ENCODE assay signal across 7 cellular contexts in genomic region chr15:30326145-30326544, GRCh38.
DNase-seq lines count a peak whose midpoint lies in the region; ATAC-seq and TF ChIP-seq lines count a peak whose summit lies in the region.
"Not testable (repeated sequence)": the region's sequence is repeated elsewhere in the genome, so short reads cannot be mapped to it uniquely, and the experiment has no call there.

No MANE protein-coding gene starts in this region.

- not testable (repeated sequence) for H3F3A ChIP-seq in GM23338 (replicated peaks; ENCODE audit: low read depth)

- H2AFZ ChIP-seq in GM23338, result not testable (repeated sequence)

- not testable (repeated sequence) for H3K9me2 ChIP-seq in GM23338 (ENCODE audit: insufficient read depth)

- not testable (repeated sequence) for H4K20me1 ChIP-seq in GM23338 (replicated peaks; ENCODE audit: insufficient read depth)

- H3K4me1 ChIP-seq in GM23338 (ENCODE audit: insufficient read depth); HUES6 (ENCODE audit: control insufficient read depth, insufficient read depth, low read length); SJCRH30; endodermal cell (ENCODE audit: control insufficient read depth, insufficient read depth, low read length); iPS-15b (ENCODE audit: control insufficient read depth, insufficient read depth, low read length): not testable (repeated sequence)

- not testable (repeated sequence) for H3K9me3 Mint-ChIP-seq in GM23338; endodermal cell; memory B cell; progenitor cell of endocrine pancreas (ENCODE audit: low read depth)

- WGBS in endodermal cell (ENCODE audit: insufficient coverage in 1 of 2, insufficient read length in 1 of 2), 2 experiments, result 65% methylated on average over 7 to 11 of the region's 13 CpGs

- H3K27me3 Mint-ChIP-seq in GM23338 (ENCODE audit: insufficient read depth, low read depth, poor library complexity); endodermal cell (ENCODE audit: insufficient read depth); memory B cell; progenitor cell of endocrine pancreas: not testable (repeated sequence)

- not testable (repeated sequence) for H3K36me3 ChIP-seq in GM23338 (ENCODE audit: insufficient read depth); HUES6 (ENCODE audit: control insufficient read depth, insufficient read depth, low read length); SJCRH30; endodermal cell (ENCODE audit: control insufficient read depth, insufficient read depth, low read length); iPS-15b (ENCODE audit: control insufficient read depth, insufficient read depth, low read length)

- 0 out of 2 replicates have a peak overlapping the region, but pooled peaks have one; percentile 55 for H3K4me2 ChIP-seq in GM23338

- peak; percentile 78 for ATAC-seq in GM23338
- not testable (repeated sequence) for ATAC-seq in memory B cell (ENCODE audit: low read depth)

- H3K79me2 ChIP-seq in GM23338 (replicated peaks; ENCODE audit: insufficient read depth), result not testable (repeated sequence)

- not testable (repeated sequence) for TF ChIP-seq CTCF in GM23338 (conservative IDR thresholded peaks at IDR 0.05; ENCODE audit: low read depth in 2 of 2); endodermal cell (conservative IDR thresholded peaks at IDR 0.05); progenitor cell of endocrine pancreas (IDR thresholded peaks at IDR 0.05; ENCODE audit: unreplicated experiment)

- H3K4me1 Mint-ChIP-seq in GM23338; endodermal cell; memory B cell; progenitor cell of endocrine pancreas (ENCODE audit: low read depth): not testable (repeated sequence)

- DNase-seq in GM23338 (ENCODE audit: low spot score), result peak; percentile 32
- DNase-seq in SJCRH30, result peak; percentile 0
- DNase-seq in endodermal cell, result peak; percentile 48
- not testable (repeated sequence) for DNase-seq in memory B cell (ENCODE audit: low spot score in 2 of 2); progenitor cell of endocrine pancreas (ENCODE audit: low spot score, unreplicated experiment)

- H3K4me3 ChIP-seq in GM23338, result peak overlapping the region; percentile 37; the same call in 1 of the 2 replicates
- peak overlapping the region; percentile 15 for H3K4me3 ChIP-seq in HUES6 (ENCODE audit: low read depth, low read length)
- H3K4me3 ChIP-seq in SJCRH30; endodermal cell (ENCODE audit: low read length): not testable (repeated sequence)
- peak overlapping the region; percentile 56 for H3K4me3 ChIP-seq in iPS-15b (ENCODE audit: low read depth, low read length)

- H3K4me3 Mint-ChIP-seq in GM23338, result peak overlapping the region; percentile 58; the same call in 2 of the 3 replicates
- H3K4me3 Mint-ChIP-seq in endodermal cell, result peak overlapping the region; percentile 35
- not testable (repeated sequence) for H3K4me3 Mint-ChIP-seq in memory B cell; progenitor cell of endocrine pancreas (ENCODE audit: low read depth)

- H3K27ac Mint-ChIP-seq in GM23338 (peak overlapping the region; percentile 9; the same call in 1 of the 2 replicates), memory B cell (peak overlapping the region; percentile 48), progenitor cell of endocrine pancreas (peak overlapping the region; percentile 60)
- H3K27ac Mint-ChIP-seq in endodermal cell, result not testable (repeated sequence)

- not testable (repeated sequence) for H3K9me3 ChIP-seq in HUES6 (ENCODE audit: control insufficient read depth, insufficient read depth, low read depth, low read length); SJCRH30 (replicated peaks); endodermal cell (ENCODE audit: control insufficient read depth, low read length); iPS-15b (ENCODE audit: control insufficient read depth, insufficient read depth, low read length)

- not testable (repeated sequence) for H3K27me3 ChIP-seq in GM23338 (ENCODE audit: insufficient read depth); HUES6 (ENCODE audit: control insufficient read depth, insufficient read depth, low read length); SJCRH30; endodermal cell (ENCODE audit: control insufficient read depth, insufficient read depth, low read length, poor library complexity, severe bottlenecking); iPS-15b (ENCODE audit: control insufficient read depth, insufficient read depth, low read length)

- H3K36me3 Mint-ChIP-seq in GM23338 (ENCODE audit: low read depth); endodermal cell (ENCODE audit: low read depth); memory B cell; progenitor cell of endocrine pancreas (ENCODE audit: insufficient read depth): not testable (repeated sequence)

- H3K27ac ChIP-seq in GM23338 (ENCODE audit: low read depth); HUES6 (ENCODE audit: low read depth, low read length); SJCRH30; endodermal cell (ENCODE audit: low read depth, low read length): not testable (repeated sequence)

- H3K9ac ChIP-seq in HUES6 (ENCODE audit: low read length); endodermal cell (ENCODE audit: extremely low read depth, low read length, poor library complexity, severe bottlenecking): not testable (repeated sequence)
- peak overlapping the region; percentile 14 for H3K9ac ChIP-seq in iPS-15b (ENCODE audit: low read depth, low read length)
